Comparison of ENCODE assay signal across 1 cellular context in the genomic region with DNA sequence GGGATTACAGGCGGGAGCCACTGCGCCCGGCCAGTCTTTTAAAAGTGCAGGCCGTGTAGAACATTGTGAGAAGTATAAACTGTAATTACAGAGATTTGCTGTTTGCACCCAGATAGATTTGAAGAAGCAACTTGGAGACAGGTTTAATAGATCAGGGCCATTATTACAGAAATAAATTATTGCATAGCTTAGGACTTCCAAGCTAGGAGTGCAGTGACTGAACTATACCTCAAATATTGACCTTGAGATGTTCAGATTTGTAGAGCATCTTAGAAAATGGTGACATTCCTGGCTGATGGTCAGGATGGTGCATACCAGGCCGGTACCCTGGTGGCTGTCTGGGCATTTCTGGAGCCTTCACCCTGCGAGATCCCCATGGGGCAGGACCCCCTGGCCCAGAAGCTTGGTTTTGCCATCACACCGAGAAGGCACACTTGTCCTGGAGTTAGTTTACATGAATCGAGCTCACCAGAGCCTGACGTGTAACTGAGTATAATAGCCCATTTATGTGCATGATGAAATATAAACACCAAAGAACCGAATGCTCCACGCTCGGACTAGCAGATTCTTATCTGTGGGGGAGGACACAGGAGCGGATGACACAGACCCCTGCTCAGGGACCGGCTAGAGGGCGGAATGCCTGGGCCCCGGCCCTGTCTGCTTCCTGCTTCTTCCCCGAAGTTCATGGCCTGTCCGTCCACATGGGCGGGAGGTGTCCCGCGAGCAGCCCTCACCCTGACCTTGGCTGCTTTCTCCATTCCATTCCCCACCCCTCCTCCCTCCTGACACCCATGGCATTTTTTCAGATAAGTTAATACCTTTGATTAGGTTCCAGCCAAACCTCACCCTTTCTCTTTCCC.
TF ChIP-seq lines count a peak whose summit lies in the region.

No MANE protein-coding gene starts in this region.

TF ChIP-seq in K562, 482 proteins besides CTCF, POLR2A, EP300 and RAD21 (continues in another document):
- TF ChIP-seq ELF1 (tag; IDR thresholded peaks at IDR 0.05) (peak; percentile 56; the same call in 1 of the 2 replicates), KDM1A (IDR thresholded peaks at IDR 0.05) (no peak), TARDBP (IDR thresholded peaks at IDR 0.05) (0 out of 2 replicates have a peak, but pooled peaks have one; percentile 47), MTA3 (IDR thresholded peaks at IDR 0.05; ENCODE audit: borderline replicate concordance) (no peak; the same call in 1 of the 2 replicates), NRF1 (conservative IDR thresholded peaks at IDR 0.05 in 1 of 2, IDR thresholded peaks at IDR 0.05 in 1 of 2) (peak; percentile 57 to 69; a peak in 3 of 4 replicates), NFE2L1 (tag; IDR thresholded peaks at IDR 0.05; ENCODE audit: borderline replicate concordance, low read depth) (no peak), SMARCA4 (IDR thresholded peaks at IDR 0.05) (peak; percentile 62; the same call in 1 of the 2 replicates), LEF1 (IDR thresholded peaks at IDR 0.05) (peak; percentile 72; the same call in 1 of the 2 replicates), CEBPG (CRISPR knock-in tag; IDR thresholded peaks at IDR 0.05) (no peak), CEBPG (tag; conservative IDR thresholded peaks at IDR 0.05 in 1 of 2, IDR thresholded peaks at IDR 0.05 in 1 of 2) (peak in 1 of 2 experiments; percentile 87; a peak in 2 of 4 replicates), JUND (IDR thresholded peaks at IDR 0.05; ENCODE audit: borderline replicate concordance, low read depth, low read length) (peak; percentile 63), JUND (tag; IDR thresholded peaks at IDR 0.05; ENCODE audit: borderline replicate concordance, low read depth, low read length) (no peak), NR2F6 (CRISPR knock-in tag; IDR thresholded peaks at IDR 0.05) (no peak), RFX5 (IDR thresholded peaks at IDR 0.05; ENCODE audit: low read depth, low read length) (no peak), NFATC3 (IDR thresholded peaks at IDR 0.05) (peak; percentile 84; the same call in 1 of the 2 replicates), RNF2 (IDR thresholded peaks at IDR 0.05) (peak; percentile 20; the same call in 1 of the 2 replicates), CC2D1A (IDR thresholded peaks at IDR 0.05) (no peak), FOXJ2 (tag; IDR thresholded peaks at IDR 0.05) (peak; percentile 53; the same call in 1 of the 2 replicates), ZNF644 (tag; IDR thresholded peaks at IDR 0.05; ENCODE audit: low read depth) (no peak), PRPF4 (IDR thresholded peaks at IDR 0.05; ENCODE audit: insufficient read depth, low read depth, low read length, poor library complexity, severe bottlenecking) (no peak), CTBP1 (IDR thresholded peaks at IDR 0.05; ENCODE audit: borderline replicate concordance) (peak; percentile 72; the same call in 1 of the 2 replicates), ATF1 (CRISPR knock-in tag; IDR thresholded peaks at IDR 0.05) (no peak), ATF1 (tag; IDR thresholded peaks at IDR 0.05) (peak; percentile 25; the same call in 1 of the 2 replicates), E2F3 (CRISPR knock-in tag; IDR thresholded peaks at IDR 0.05) (no peak), ZNF79 (CRISPR knock-in tag; IDR thresholded peaks at IDR 0.05; ENCODE audit: low read depth) (no peak), FOSL1 (tag; conservative IDR thresholded peaks at IDR 0.05) (peak; percentile 70), ZSCAN32 (CRISPR knock-in tag; IDR thresholded peaks at IDR 0.05) (no peak), MAZ (CRISPR knock-in tag; conservative IDR thresholded peaks at IDR 0.05 in 1 of 2, IDR thresholded peaks at IDR 0.05 in 1 of 2) (peak in 1 of 2 experiments; percentile 49; a peak in 1 of 4 replicates), ARID1B (IDR thresholded peaks at IDR 0.05) (peak; percentile 53; the same call in 1 of the 2 replicates), ZNF830 (CRISPR knock-in tag; IDR thresholded peaks at IDR 0.05) (no peak), GABPB2 (CRISPR knock-in tag; conservative IDR thresholded peaks at IDR 0.05) (no peak), JUN (IDR thresholded peaks at IDR 0.05; ENCODE audit: borderline replicate concordance, low read depth, low read length) (peak; percentile 59; the same call in 1 of the 2 replicates), JUN (CRISPR knock-in tag; IDR thresholded peaks at IDR 0.05; ENCODE audit: borderline replicate concordance) (no peak), ZEB2 (IDR thresholded peaks at IDR 0.05) (peak; percentile 7; the same call in 1 of the 2 replicates), ZNF174 (CRISPR knock-in tag; IDR thresholded peaks at IDR 0.05) (no peak), ZNF197 (CRISPR knock-in tag; IDR thresholded peaks at IDR 0.05; ENCODE audit: low read depth) (no peak), TCF7 (IDR thresholded peaks at IDR 0.05; ENCODE audit: borderline replicate concordance) (0 out of 2 replicates have a peak, but pooled peaks have one; percentile 33), NR2C2 (CRISPR knock-in tag; IDR thresholded peaks at IDR 0.05) (no peak), NR2C2 (tag; IDR thresholded peaks at IDR 0.05) (peak; percentile 52; the same call in 1 of the 2 replicates), SOX6 (IDR thresholded peaks at IDR 0.05) (peak; percentile 75), ETV1 (tag; conservative IDR thresholded peaks at IDR 0.05; ENCODE audit: low read depth) (0 out of 2 replicates have a peak, but pooled peaks have one; percentile 39), FOXA3 (CRISPR knock-in tag; conservative IDR thresholded peaks at IDR 0.05 in 1 of 2, IDR thresholded peaks at IDR 0.05 in 1 of 2) (no peak), XRCC5 (IDR thresholded peaks at IDR 0.05; ENCODE audit: low read depth, low read length) (no peak)
- TF ChIP-seq, protein P1, sequence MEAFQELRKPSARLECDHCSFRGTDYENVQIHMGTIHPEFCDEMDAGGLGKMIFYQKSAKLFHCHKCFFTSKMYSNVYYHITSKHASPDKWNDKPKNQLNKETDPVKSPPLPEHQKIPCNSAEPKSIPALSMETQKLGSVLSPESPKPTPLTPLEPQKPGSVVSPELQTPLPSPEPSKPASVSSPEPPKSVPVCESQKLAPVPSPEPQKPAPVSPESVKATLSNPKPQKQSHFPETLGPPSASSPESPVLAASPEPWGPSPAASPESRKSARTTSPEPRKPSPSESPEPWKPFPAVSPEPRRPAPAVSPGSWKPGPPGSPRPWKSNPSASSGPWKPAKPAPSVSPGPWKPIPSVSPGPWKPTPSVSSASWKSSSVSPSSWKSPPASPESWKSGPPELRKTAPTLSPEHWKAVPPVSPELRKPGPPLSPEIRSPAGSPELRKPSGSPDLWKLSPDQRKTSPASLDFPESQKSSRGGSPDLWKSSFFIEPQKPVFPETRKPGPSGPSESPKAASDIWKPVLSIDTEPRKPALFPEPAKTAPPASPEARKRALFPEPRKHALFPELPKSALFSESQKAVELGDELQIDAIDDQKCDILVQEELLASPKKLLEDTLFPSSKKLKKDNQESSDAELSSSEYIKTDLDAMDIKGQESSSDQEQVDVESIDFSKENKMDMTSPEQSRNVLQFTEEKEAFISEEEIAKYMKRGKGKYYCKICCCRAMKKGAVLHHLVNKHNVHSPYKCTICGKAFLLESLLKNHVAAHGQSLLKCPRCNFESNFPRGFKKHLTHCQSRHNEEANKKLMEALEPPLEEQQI (IDR thresholded peaks at IDR 0.05), result no peak
- TF ChIP-seq, protein P2, sequence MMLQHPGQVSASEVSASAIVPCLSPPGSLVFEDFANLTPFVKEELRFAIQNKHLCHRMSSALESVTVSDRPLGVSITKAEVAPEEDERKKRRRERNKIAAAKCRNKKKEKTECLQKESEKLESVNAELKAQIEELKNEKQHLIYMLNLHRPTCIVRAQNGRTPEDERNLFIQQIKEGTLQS (IDR thresholded peaks at IDR 0.05), result peak; percentile 70
- TF ChIP-seq, protein P2 (CRISPR knock-in tag; conservative IDR thresholded peaks at IDR 0.05), result no peak
- TF ChIP-seq, protein P3, sequence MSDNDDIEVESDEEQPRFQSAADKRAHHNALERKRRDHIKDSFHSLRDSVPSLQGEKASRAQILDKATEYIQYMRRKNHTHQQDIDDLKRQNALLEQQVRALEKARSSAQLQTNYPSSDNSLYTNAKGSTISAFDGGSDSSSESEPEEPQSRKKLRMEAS (CRISPR knock-in tag; IDR thresholded peaks at IDR 0.05), result peak; percentile 32; the same call in 1 of the 2 replicates
- TF ChIP-seq, protein P4, sequence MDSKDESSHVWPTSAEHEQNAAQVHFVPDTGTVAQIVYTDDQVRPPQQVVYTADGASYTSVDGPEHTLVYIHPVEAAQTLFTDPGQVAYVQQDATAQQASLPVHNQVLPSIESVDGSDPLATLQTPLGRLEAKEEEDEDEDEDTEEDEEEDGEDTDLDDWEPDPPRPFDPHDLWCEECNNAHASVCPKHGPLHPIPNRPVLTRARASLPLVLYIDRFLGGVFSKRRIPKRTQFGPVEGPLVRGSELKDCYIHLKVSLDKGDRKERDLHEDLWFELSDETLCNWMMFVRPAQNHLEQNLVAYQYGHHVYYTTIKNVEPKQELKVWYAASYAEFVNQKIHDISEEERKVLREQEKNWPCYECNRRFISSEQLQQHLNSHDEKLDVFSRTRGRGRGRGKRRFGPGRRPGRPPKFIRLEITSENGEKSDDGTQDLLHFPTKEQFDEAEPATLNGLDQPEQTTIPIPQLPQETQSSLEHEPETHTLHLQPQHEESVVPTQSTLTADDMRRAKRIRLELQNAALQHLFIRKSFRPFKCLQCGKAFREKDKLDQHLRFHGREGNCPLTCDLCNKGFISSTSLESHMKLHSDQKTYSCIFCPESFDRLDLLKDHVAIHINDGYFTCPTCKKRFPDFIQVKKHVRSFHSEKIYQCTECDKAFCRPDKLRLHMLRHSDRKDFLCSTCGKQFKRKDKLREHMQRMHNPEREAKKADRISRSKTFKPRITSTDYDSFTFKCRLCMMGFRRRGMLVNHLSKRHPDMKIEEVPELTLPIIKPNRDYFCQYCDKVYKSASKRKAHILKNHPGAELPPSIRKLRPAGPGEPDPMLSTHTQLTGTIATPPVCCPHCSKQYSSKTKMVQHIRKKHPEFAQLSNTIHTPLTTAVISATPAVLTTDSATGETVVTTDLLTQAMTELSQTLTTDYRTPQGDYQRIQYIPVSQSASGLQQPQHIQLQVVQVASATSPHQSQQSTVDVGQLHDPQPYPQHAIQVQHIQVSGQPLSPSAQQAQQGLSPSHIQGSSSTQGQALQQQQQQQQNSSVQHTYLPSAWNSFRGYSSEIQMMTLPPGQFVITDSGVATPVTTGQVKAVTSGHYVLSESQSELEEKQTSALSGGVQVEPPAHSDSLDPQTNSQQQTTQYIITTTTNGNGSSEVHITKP (IDR thresholded peaks at IDR 0.05; ENCODE audit: partially characterized antibody), result peak; percentile 16
- TF ChIP-seq, protein P5, sequence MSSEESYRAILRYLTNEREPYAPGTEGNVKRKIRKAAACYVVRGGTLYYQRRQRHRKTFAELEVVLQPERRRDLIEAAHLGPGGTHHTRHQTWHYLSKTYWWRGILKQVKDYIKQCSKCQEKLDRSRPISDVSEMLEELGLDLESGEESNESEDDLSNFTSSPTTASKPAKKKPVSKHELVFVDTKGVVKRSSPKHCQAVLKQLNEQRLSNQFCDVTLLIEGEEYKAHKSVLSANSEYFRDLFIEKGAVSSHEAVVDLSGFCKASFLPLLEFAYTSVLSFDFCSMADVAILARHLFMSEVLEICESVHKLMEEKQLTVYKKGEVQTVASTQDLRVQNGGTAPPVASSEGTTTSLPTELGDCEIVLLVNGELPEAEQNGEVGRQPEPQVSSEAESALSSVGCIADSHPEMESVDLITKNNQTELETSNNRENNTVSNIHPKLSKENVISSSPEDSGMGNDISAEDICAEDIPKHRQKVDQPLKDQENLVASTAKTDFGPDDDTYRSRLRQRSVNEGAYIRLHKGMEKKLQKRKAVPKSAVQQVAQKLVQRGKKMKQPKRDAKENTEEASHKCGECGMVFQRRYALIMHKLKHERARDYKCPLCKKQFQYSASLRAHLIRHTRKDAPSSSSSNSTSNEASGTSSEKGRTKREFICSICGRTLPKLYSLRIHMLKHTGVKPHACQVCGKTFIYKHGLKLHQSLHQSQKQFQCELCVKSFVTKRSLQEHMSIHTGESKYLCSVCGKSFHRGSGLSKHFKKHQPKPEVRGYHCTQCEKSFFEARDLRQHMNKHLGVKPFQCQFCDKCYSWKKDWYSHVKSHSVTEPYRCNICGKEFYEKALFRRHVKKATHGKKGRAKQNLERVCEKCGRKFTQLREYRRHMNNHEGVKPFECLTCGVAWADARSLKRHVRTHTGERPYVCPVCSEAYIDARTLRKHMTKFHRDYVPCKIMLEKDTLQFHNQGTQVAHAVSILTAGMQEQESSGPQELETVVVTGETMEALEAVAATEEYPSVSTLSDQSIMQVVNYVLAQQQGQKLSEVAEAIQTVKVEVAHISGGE (CRISPR knock-in tag; IDR thresholded peaks at IDR 0.05), result no peak
- TF ChIP-seq, protein P6, sequence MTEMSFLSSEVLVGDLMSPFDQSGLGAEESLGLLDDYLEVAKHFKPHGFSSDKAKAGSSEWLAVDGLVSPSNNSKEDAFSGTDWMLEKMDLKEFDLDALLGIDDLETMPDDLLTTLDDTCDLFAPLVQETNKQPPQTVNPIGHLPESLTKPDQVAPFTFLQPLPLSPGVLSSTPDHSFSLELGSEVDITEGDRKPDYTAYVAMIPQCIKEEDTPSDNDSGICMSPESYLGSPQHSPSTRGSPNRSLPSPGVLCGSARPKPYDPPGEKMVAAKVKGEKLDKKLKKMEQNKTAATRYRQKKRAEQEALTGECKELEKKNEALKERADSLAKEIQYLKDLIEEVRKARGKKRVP (CRISPR knock-in tag; IDR thresholded peaks at IDR 0.05), result 0 out of 2 replicates have a peak, but pooled peaks have one; percentile 48
- TF ChIP-seq, protein P7, sequence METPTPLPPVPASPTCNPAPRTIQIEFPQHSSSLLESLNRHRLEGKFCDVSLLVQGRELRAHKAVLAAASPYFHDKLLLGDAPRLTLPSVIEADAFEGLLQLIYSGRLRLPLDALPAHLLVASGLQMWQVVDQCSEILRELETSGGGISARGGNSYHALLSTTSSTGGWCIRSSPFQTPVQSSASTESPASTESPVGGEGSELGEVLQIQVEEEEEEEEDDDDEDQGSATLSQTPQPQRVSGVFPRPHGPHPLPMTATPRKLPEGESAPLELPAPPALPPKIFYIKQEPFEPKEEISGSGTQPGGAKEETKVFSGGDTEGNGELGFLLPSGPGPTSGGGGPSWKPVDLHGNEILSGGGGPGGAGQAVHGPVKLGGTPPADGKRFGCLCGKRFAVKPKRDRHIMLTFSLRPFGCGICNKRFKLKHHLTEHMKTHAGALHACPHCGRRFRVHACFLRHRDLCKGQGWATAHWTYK (CRISPR knock-in tag; IDR thresholded peaks at IDR 0.05), result 0 out of 2 replicates have a peak, but pooled peaks have one; percentile 32
- TF ChIP-seq, protein P8, sequence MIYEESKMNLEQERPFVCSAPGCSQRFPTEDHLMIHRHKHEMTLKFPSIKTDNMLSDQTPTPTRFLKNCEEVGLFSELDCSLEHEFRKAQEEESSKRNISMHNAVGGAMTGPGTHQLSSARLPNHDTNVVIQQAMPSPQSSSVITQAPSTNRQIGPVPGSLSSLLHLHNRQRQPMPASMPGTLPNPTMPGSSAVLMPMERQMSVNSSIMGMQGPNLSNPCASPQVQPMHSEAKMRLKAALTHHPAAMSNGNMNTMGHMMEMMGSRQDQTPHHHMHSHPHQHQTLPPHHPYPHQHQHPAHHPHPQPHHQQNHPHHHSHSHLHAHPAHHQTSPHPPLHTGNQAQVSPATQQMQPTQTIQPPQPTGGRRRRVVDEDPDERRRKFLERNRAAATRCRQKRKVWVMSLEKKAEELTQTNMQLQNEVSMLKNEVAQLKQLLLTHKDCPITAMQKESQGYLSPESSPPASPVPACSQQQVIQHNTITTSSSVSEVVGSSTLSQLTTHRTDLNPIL (CRISPR knock-in tag; IDR thresholded peaks at IDR 0.05), result no peak
